8 cellular contexts compared by ENCODE assay signal in the genomic region with DNA sequence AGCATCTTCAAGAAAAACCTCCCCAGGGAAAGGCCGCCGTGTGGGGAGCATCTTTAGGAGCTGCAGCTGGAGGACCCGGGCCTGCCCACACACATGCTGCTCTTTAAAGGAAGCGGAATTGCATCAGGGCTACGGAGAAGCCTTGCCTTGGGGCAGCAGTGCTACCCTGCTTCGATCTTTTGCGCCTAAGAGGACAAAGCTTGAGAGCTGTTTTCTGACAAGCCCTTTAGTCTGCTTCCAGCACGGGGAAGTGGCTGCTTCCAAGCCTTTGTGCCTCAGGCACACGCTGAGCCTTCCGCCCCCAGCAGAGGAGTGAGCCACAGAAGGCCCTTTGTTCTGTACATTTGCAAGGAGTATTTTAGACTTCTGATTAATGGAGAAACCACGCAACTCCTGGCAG. TPM values are rescaled to one million over a fixed set of nuclear protein-coding genes. Genes with fewer than 3 reads are reported as not detected.
DNase-seq lines count a peak whose midpoint lies in the region; ATAC-seq and TF ChIP-seq lines count a peak whose summit lies in the region.

No MANE protein-coding gene starts in this region.

- CTCF ChIA-PET in Panc1 (lab: Charles Lee) = no interaction called here

- no peaks in the 10 kb centered on the region for H3K36me3 ChIP-seq in Panc1 (ENCODE audit: control insufficient read depth, insufficient read depth, low read length)
- H3K36me3 ChIP-seq in psoas muscle (ENCODE audit: insufficient read depth in 1 of 2, low read depth in 1 of 2) = peaks cover 0 to 18% of the 10 kb centered on the region in 2 donors

- H3K4me1 ChIP-seq in Panc1 (ENCODE audit: control insufficient read depth, insufficient read depth, low read length) (peaks cover 8% of the 10 kb centered on the region), foreskin keratinocyte (peaks cover 12% of the 10 kb centered on the region), psoas muscle (peaks cover 5% of the 10 kb centered on the region)

- in situ Hi-C loops in Panc1 (cut with HindIII; ENCODE audit: low pct_unique_long_range_greater_than_20kb, low sequenced_read_pairs) = no loop called here

- POLR2A ChIA-PET in Panc1 (lab: Charles Lee) = no interaction called here

- no peaks in the 10 kb centered on the region for H3K27me3 ChIP-seq in Panc1 (ENCODE audit: control insufficient read depth, insufficient read depth, low read length)
- no peaks in the 10 kb centered on the region for H3K27me3 ChIP-seq in foreskin keratinocyte
- H3K27me3 ChIP-seq in psoas muscle (ENCODE audit: insufficient read depth in 3 of 3, low read length in 2 of 3) = no peaks in the 10 kb centered on the region

- WGBS in psoas muscle, 3 donors = 49 to 55% (median 53%) methylated on average over 9 to 11 of the region's 11 CpGs

- TF ChIP-seq CTCF in Panc1 (IDR thresholded peaks at IDR 0.05) = no peak
- TF ChIP-seq CTCF in foreskin keratinocyte (conservative IDR thresholded peaks at IDR 0.05) = no peak
- TF ChIP-seq CTCF in psoas muscle (IDR thresholded peaks at IDR 0.05) = no peak

- H3K4me3 ChIP-seq in Panc1 (ENCODE audit: low read depth in 2 of 2, low read length in 2 of 2) = peak overlapping the region in 1 of 2 experiments; percentile 7; a peak in 1 of 4 replicates
- no peak overlapping the region for H3K4me3 ChIP-seq in psoas muscle

- no TSS peak for BruUV-seq in Panc1 (replicated peaks; lab: Mats Ljungman, UMichigan)

- H3K9me3 ChIP-seq in Panc1 (ENCODE audit: control insufficient read depth, insufficient read depth, low read depth, low read length) (no peaks in the 10 kb centered on the region), psoas muscle (no peaks in the 10 kb centered on the region)

- H3K27ac ChIP-seq in Panc1 (ENCODE audit: low read length) (peak overlapping the region; percentile 39; the same call in 1 of the 2 replicates), foreskin keratinocyte (no peak overlapping the region), psoas muscle (no peak overlapping the region)

- DNase-seq in HPDE6-E6E7 (ENCODE audit: extremely low spot score) (peak; percentile 73), Panc1 (ENCODE audit: low read depth, low spot score) (no peak), foreskin keratinocyte (peak; percentile 82 to 92), psoas muscle (no peak)
- no peak for DNase-seq in stimulated activated naive CD8-positive, alpha-beta T cell treated with anti-CD3 and anti-CD28 coated beads, Interleukin-15, Interleukin-2, amounts not matched to agents 100 U/mL and 50 U/mL, for 24 hours
- no peak for DNase-seq in stimulated activated CD8-positive, alpha-beta memory T cell treated with anti-CD3 and anti-CD28 coated beads, Interleukin-4, amount 100 ng/mL, for 48 hours

- intact Hi-C loops in Panc1 (cut with micrococcal nuclease; ENCODE audit: unreplicated experiment) = no loop called here
- intact Hi-C loops in psoas muscle (cut with DNase I) = no loop called here

- ATAC-seq in Panc1 (peak; percentile 84), foreskin keratinocyte (peak; percentile 92), psoas muscle (peak in 3 of 4 donors; percentile 38 to 55 (median 54)), GM21576 (IDR thresholded peaks at IDR 0.05; ENCODE audit: unreplicated experiment) (no peak), HG03139 (IDR thresholded peaks at IDR 0.05; ENCODE audit: unreplicated experiment) (no peak)
- ATAC-seq in stimulated activated naive CD8-positive, alpha-beta T cell treated with anti-CD3 and anti-CD28 coated beads, Interleukin-15, Interleukin-2, amounts not matched to agents 100 U/mL and 50 U/mL, for 24 hours = no peak

RNA-seq across cellular contexts. Expression of a gene that starts 31.5 kb away (rescaled TPM):
- total RNA-seq in Panc1 (2021; ENCODE audit: unreplicated experiment) (42.2 TPM), foreskin keratinocyte (46.2 and 46.5 TPM in 2 replicates), psoas muscle (100 to 1,000 TPM in 1 of 4 donors, 10 to 100 TPM in 3; 73.6 to 101 (median 80.0) TPM)
- 34.1 TPM for polyA plus RNA-seq in Panc1 (2012; ENCODE audit: insufficient read length)
- polyA plus RNA-seq in foreskin keratinocyte (76.4 and 88.0 TPM in 2 replicates), psoas muscle (100 to 1,000 TPM; 118 to 171 (median 141) TPM)

RNA-seq across cellular contexts. Expression of a gene that starts 31.8 kb away (rescaled TPM):
- total RNA-seq in Panc1 (2021; ENCODE audit: unreplicated experiment) (22.5 TPM), foreskin keratinocyte (25.7 and 28.0 TPM in 2 replicates), psoas muscle (10 to 100 TPM; 15.4 to 29.5 (median 23.2) TPM)
- 9.1 TPM for polyA plus RNA-seq in Panc1 (2012; ENCODE audit: insufficient read length)
- polyA plus RNA-seq in foreskin keratinocyte (9.0 and 11.1 TPM in 2 replicates), psoas muscle (10 to 100 TPM in 2 of 3 donors, 1 to 10 TPM in 1; 8.7 to 25.4 (median 14.1) TPM)

RNA-seq across cellular contexts. Expression of a gene that starts 34.7 kb away (rescaled TPM):
- total RNA-seq in Panc1 (2021; ENCODE audit: unreplicated experiment) = 98.0 TPM
- 95.7 TPM for polyA plus RNA-seq in Panc1 (2012; ENCODE audit: insufficient read length)
- 113 and 118 TPM in 2 replicates for total RNA-seq in foreskin keratinocyte
- polyA plus RNA-seq in foreskin keratinocyte = 66.8 and 77.5 TPM in 2 replicates
- total RNA-seq in psoas muscle = 100 to 1,000 TPM; 126 to 190 (median 148) TPM
- 100 to 1,000 TPM in 2 of 3 donors, 10 to 100 TPM in 1; 86.4 to 256 (median 201) TPM for polyA plus RNA-seq in psoas muscle

Comparison
In these comparisons a context has a peak if more than half of its experiments do, and no peak if none do; other contexts are left out.
1. DNase-seq: peak in HPDE6-E6E7 (single experiment) and foreskin keratinocyte (2 of 2); none in Panc1 (single experiment), psoas muscle (0 of 2), stimulated activated naive CD8-positive, alpha-beta T cell treated with anti-CD3 and anti-CD28 coated beads, Interleukin-15, Interleukin-2, amounts not matched to agents 100 U/mL and 50 U/mL, for 24 hours (single experiment) and stimulated activated CD8-positive, alpha-beta memory T cell treated with anti-CD3 and anti-CD28 coated beads, Interleukin-4, amount 100 ng/mL, for 48 hours (single experiment).
2. ATAC-seq: peak in Panc1 (single experiment), foreskin keratinocyte (single experiment) and psoas muscle (3 of 4); none in stimulated activated naive CD8-positive, alpha-beta T cell treated with anti-CD3 and anti-CD28 coated beads, Interleukin-15, Interleukin-2, amounts not matched to agents 100 U/mL and 50 U/mL, for 24 hours (single experiment), GM21576 (single experiment) and HG03139 (single experiment).